Comparison of ENCODE assay signal across 16 cellular contexts in the genomic region with DNA sequence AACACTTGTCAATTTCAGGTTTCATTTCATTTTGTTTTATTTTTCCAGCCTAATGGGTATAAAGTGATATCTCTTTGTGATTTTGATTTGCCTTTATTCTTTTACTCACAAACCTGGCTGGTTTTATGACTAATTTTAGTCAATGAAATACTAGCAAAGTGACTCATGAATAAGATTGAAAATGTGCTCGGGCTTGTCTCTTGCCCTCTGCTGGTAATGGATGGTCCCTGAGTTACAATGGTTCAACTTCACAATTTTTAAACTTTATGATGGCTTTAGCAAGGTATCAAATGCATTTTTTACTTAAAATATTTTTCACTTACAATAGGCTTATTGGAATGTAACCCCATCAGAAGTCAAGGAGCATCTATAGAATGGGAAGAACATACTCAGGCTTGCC.
A peak's percentile ranks its signal among the peaks of the same experiment; 100 is the strongest.
DNase-seq lines count a peak whose midpoint lies in the region; ATAC-seq and TF ChIP-seq lines count a peak whose summit lies in the region.
"Had no signal": no experiment of that assay in that cellular context is flagged by ENCODE, and none has a peak within 500 bp of the region (broad histone marks: within the 10 kb centered on the region; RNA-seq: fewer than 3 reads in every experiment).

No MANE protein-coding gene starts in this region.

- H3K9ac ChIP-seq in endodermal cell (ENCODE audit: extremely low read depth, low read length, poor library complexity, severe bottlenecking) = no peak overlapping the region

- H3K9me3 ChIP-seq in endodermal cell (ENCODE audit: control insufficient read depth, low read length) = no peaks in the 10 kb centered on the region
- H3K9me3 ChIP-seq: ascending aorta had no signal

- no peak for ATAC-seq in activated T-cell treated with anti-CD3 and anti-CD28 coated beads, Interleukin-2, amount 50 U/mL, for 72 hours (replicated peaks in 1 of 2)
- no peak for ATAC-seq in activated T-cell treated with anti-CD3 and anti-CD28 coated beads, Interleukin-2, amount 50 U/mL, for 4 hours
- ATAC-seq: K562 had no signal

- H3K4me1 ChIP-seq in endodermal cell (ENCODE audit: control insufficient read depth, insufficient read depth, low read length) = no peaks in the 10 kb centered on the region
- H3K4me1 ChIP-seq: ascending aorta had no signal

- TF ChIP-seq CTCF in endodermal cell (conservative IDR thresholded peaks at IDR 0.05) = peak; percentile 75
- TF ChIP-seq CTCF in type B pancreatic cell (conservative IDR thresholded peaks at IDR 0.05) = peak; percentile 52

- 89% methylated on average over 1 of the region's 1 CpG; no CpG with 5 or more reads in 1 of the 2 experiments for WGBS in endodermal cell (ENCODE audit: insufficient coverage in 1 of 2, insufficient read length in 1 of 2), 2 experiments

- no peaks in the 10 kb centered on the region for H3K27me3 ChIP-seq in endodermal cell (ENCODE audit: control insufficient read depth, insufficient read depth, low read length, poor library complexity, severe bottlenecking)
- H3K27me3 ChIP-seq: ascending aorta had no signal

- H3K36me3 Mint-ChIP-seq in endodermal cell (ENCODE audit: low read depth) = no peaks in the 10 kb centered on the region
- H3K36me3 Mint-ChIP-seq in type B pancreatic cell = no peaks in the 10 kb centered on the region
- H3K36me3 Mint-ChIP-seq in activated T-cell treated with anti-CD3 and anti-CD28 coated beads, Interleukin-2, amount 50 U/mL, for 72 hours (ENCODE audit: insufficient read depth in 2 of 2) = no peaks in the 10 kb centered on the region
- H3K36me3 Mint-ChIP-seq in activated T-cell treated with anti-CD3 and anti-CD28 coated beads, Interleukin-2, amount 50 U/mL, for 4 hours (ENCODE audit: insufficient read depth) = no peaks in the 10 kb centered on the region
- H3K36me3 Mint-ChIP-seq: CD8-positive, alpha-beta memory T cell had no signal

- no peak overlapping the region for H3K4me3 ChIP-seq in endodermal cell (ENCODE audit: low read length)
- H3K4me3 ChIP-seq: ascending aorta, K562 had no signal

- H3K27ac ChIP-seq in endodermal cell (ENCODE audit: low read depth, low read length) = no peak overlapping the region
- H3K27ac ChIP-seq: ascending aorta had no signal

- H3K4me3 Mint-ChIP-seq in endodermal cell (no peak overlapping the region), type B pancreatic cell (no peak overlapping the region)
- H3K4me3 Mint-ChIP-seq in activated T-cell treated with anti-CD3 and anti-CD28 coated beads, Interleukin-2, amount 50 U/mL, for 72 hours = no peak overlapping the region
- H3K4me3 Mint-ChIP-seq in activated T-cell treated with anti-CD3 and anti-CD28 coated beads, Interleukin-2, amount 50 U/mL, for 4 hours = no peak overlapping the region
- H3K4me3 Mint-ChIP-seq: CD8-positive, alpha-beta memory T cell; dendritic cell treated with granulocyte-macrophage colony-stimulating factor and Interleukin-4, amounts not matched to agents 40 ng/mL and 50 ng/mL, for 4 days had no signal

- H3K9me3 Mint-ChIP-seq in endodermal cell (peaks cover 2% of the 10 kb centered on the region), type B pancreatic cell (no peaks in the 10 kb centered on the region)
- peaks cover 5 to 9% of the 10 kb centered on the region in 2 donors for H3K9me3 Mint-ChIP-seq in activated T-cell treated with anti-CD3 and anti-CD28 coated beads, Interleukin-2, amount 50 U/mL, for 72 hours
- H3K9me3 Mint-ChIP-seq in activated T-cell treated with anti-CD3 and anti-CD28 coated beads, Interleukin-2, amount 50 U/mL, for 4 hours = peaks cover 11% of the 10 kb centered on the region

- DNase-seq in SIG-M5 treated with dmso at 0.1 percent for 504 hours (lab: John Stamatoyannopoulos, UW; ENCODE audit: unreplicated experiment) (peak; percentile 1), SIG-M5 (lab: John Stamatoyannopoulos, UW) (no peak), HT-29 (ENCODE audit: low spot score) (peak; percentile 37), endodermal cell (no peak), type B pancreatic cell (ENCODE audit: extremely low spot score, unreplicated experiment) (no peak), occipital lobe (lab: John Stamatoyannopoulos, UW) (no peak)
- no peak for DNase-seq in activated T-cell treated with anti-CD3 and anti-CD28 coated beads, Interleukin-2, amount 50 U/mL, for 72 hours
- DNase-seq in activated T-cell treated with anti-CD3 and anti-CD28 coated beads, Interleukin-2, amount 50 U/mL, for 4 hours = no peak
- DNase-seq: CD8-positive, alpha-beta memory T cell; GF-D8; NCI-H1436; nucleus accumbens; stimulated activated CD4-positive, alpha-beta T cell treated with anti-CD3 and anti-CD28 coated beads, Interleukin-12 subunit alpha, Interleukin-12 subunit beta, amount 100 ng/mL, for 4 hours had no signal

- H3K27ac Mint-ChIP-seq in endodermal cell (no peak overlapping the region), type B pancreatic cell (no peak overlapping the region)
- no peak overlapping the region for H3K27ac Mint-ChIP-seq in activated T-cell treated with anti-CD3 and anti-CD28 coated beads, Interleukin-2, amount 50 U/mL, for 72 hours
- H3K27ac Mint-ChIP-seq: CD8-positive, alpha-beta memory T cell; dendritic cell treated with granulocyte-macrophage colony-stimulating factor and Interleukin-4, amounts not matched to agents 40 ng/mL and 50 ng/mL, for 4 days had no signal

- H3K27me3 Mint-ChIP-seq in endodermal cell (ENCODE audit: insufficient read depth) (no peaks in the 10 kb centered on the region), type B pancreatic cell (no peaks in the 10 kb centered on the region)
- H3K27me3 Mint-ChIP-seq in activated T-cell treated with anti-CD3 and anti-CD28 coated beads, Interleukin-2, amount 50 U/mL, for 72 hours (ENCODE audit: low read depth) = no peaks in the 10 kb centered on the region
- H3K27me3 Mint-ChIP-seq in activated T-cell treated with anti-CD3 and anti-CD28 coated beads, Interleukin-2, amount 50 U/mL, for 4 hours (ENCODE audit: low read depth) = no peaks in the 10 kb centered on the region
- H3K27me3 Mint-ChIP-seq: CD8-positive, alpha-beta memory T cell; dendritic cell treated with granulocyte-macrophage colony-stimulating factor and Interleukin-4, amounts not matched to agents 40 ng/mL and 50 ng/mL, for 4 days had no signal

- no peaks in the 10 kb centered on the region for H3K4me1 Mint-ChIP-seq in endodermal cell
- H3K4me1 Mint-ChIP-seq in type B pancreatic cell (ENCODE audit: unreplicated experiment) = no peaks in the 10 kb centered on the region
- H3K4me1 Mint-ChIP-seq in activated T-cell treated with anti-CD3 and anti-CD28 coated beads, Interleukin-2, amount 50 U/mL, for 72 hours (ENCODE audit: low read depth) = no peaks in the 10 kb centered on the region
- H3K4me1 Mint-ChIP-seq in activated T-cell treated with anti-CD3 and anti-CD28 coated beads, Interleukin-2, amount 50 U/mL, for 4 hours (ENCODE audit: low read depth) = no peaks in the 10 kb centered on the region
- H3K4me1 Mint-ChIP-seq: CD8-positive, alpha-beta memory T cell had no signal

- no peaks in the 10 kb centered on the region for H3K36me3 ChIP-seq in endodermal cell (ENCODE audit: control insufficient read depth, insufficient read depth, low read length)
- H3K36me3 ChIP-seq: ascending aorta had no signal

Comparison
In these comparisons a context has a peak if more than half of its experiments do, and no peak if none do; other contexts are left out.
1. DNase-seq: peak in SIG-M5 treated with dmso at 0.1 percent for 504 hours (single experiment) and HT-29 (single experiment); none in SIG-M5 (single experiment), endodermal cell (single experiment), type B pancreatic cell (single experiment), activated T-cell treated with anti-CD3 and anti-CD28 coated beads, Interleukin-2, amount 50 U/mL, for 72 hours (0 of 2), occipital lobe (single experiment) and activated T-cell treated with anti-CD3 and anti-CD28 coated beads, Interleukin-2, amount 50 U/mL, for 4 hours (single experiment).